Comparison of ENCODE assay signal across 14 cellular contexts in genomic region chr2:78757191-78757590, GRCh38.
A peak's percentile ranks its signal among the peaks of the same experiment; 100 is the strongest.
DNase-seq lines count a peak whose midpoint lies in the region; ATAC-seq and TF ChIP-seq lines count a peak whose summit lies in the region.
"Had no signal": no experiment of that assay in that cellular context is flagged by ENCODE, and none has a peak within 500 bp of the region (broad histone marks: within the 10 kb centered on the region; RNA-seq: fewer than 3 reads in every experiment).

No MANE protein-coding gene starts in this region.

- no peak overlapping the region for H3K9ac ChIP-seq in NT2/D1 (ENCODE audit: insufficient read length, low read depth)

- no peak overlapping the region for H3K4me3 Mint-ChIP-seq in neural crest cell
- no peak overlapping the region for H3K4me3 Mint-ChIP-seq in natural killer cell
- H3K4me3 Mint-ChIP-seq: B cell; CD4-positive, alpha-beta T cell; IgD-negative memory B cell had no signal

- intact Hi-C loops in natural killer cell (cut with micrococcal nuclease) = no loop called here

- H3K4me1 Mint-ChIP-seq in neural crest cell (no peaks in the 10 kb centered on the region), natural killer cell (no peaks in the 10 kb centered on the region)
- H3K4me1 Mint-ChIP-seq: B cell, IgD-negative memory B cell had no signal

- peak; percentile 70 for DNase-seq in NT2/D1 (ENCODE audit: low read depth, low spot score)
- peak; percentile 23 for DNase-seq in iPS DF 19.7 (ENCODE audit: low read depth, low spot score)
- DNase-seq in neural crest cell (ENCODE audit: low read depth, low spot score) = no peak
- no peak for DNase-seq in NCI-H128 (lab: John Stamatoyannopoulos, UW; ENCODE audit: unreplicated experiment)
- DNase-seq in central memory CD4-positive, alpha-beta T cell = no peak
- DNase-seq in natural killer cell = no peak
- DNase-seq: C1 segment of cervical spinal cord; Calu3; CD4-positive, alpha-beta T cell; DMS 273 treated with DMSO at 0.1 percent for 48 hours; H7 had no signal

- no peaks in the 10 kb centered on the region for H3K27me3 Mint-ChIP-seq in neural crest cell (ENCODE audit: low read depth)
- no peaks in the 10 kb centered on the region for H3K27me3 Mint-ChIP-seq in natural killer cell (ENCODE audit: low read depth in 2 of 2)
- H3K27me3 Mint-ChIP-seq: B cell; CD4-positive, alpha-beta T cell; IgD-negative memory B cell had no signal

- H3K36me3 ChIP-seq in NT2/D1 (ENCODE audit: insufficient read depth, insufficient read length, low read length) = no peaks in the 10 kb centered on the region

- peaks cover 21% of the 10 kb centered on the region for H3K9me3 Mint-ChIP-seq in neural crest cell
- peaks cover 30 to 36% of the 10 kb centered on the region in 2 donors for H3K9me3 Mint-ChIP-seq in natural killer cell

- peaks cover 5% of the 10 kb centered on the region for H3K36me3 Mint-ChIP-seq in neural crest cell (ENCODE audit: low read depth)
- H3K36me3 Mint-ChIP-seq in natural killer cell = peaks cover 39% of the 10 kb centered on the region

- H3K4me3 ChIP-seq in NT2/D1 (ENCODE audit: insufficient read length, low read depth) = no peak overlapping the region

- H3K4me1 ChIP-seq in NT2/D1 (ENCODE audit: insufficient read depth, insufficient read length) = no peaks in the 10 kb centered on the region

- H3K27ac Mint-ChIP-seq in neural crest cell (ENCODE audit: unreplicated experiment) (peak overlapping the region; percentile 85), natural killer cell (no peak overlapping the region)
- H3K27ac Mint-ChIP-seq: B cell; CD4-positive, alpha-beta T cell; IgD-negative memory B cell had no signal

- H3K9me3 ChIP-seq in NT2/D1 (ENCODE audit: insufficient read depth, low read length) = peaks cover 25% of the 10 kb centered on the region; the same call in 1 of the 2 replicates

- no peak for TF ChIP-seq CTCF in neural crest cell (conservative IDR thresholded peaks at IDR 0.05)
- no peak for TF ChIP-seq CTCF in natural killer cell (IDR thresholded peaks at IDR 0.05)

- ATAC-seq in natural killer cell (no peak), HG02763 (IDR thresholded peaks at IDR 0.05; ENCODE audit: unreplicated experiment) (no peak)

- H3K27me3 ChIP-seq in NT2/D1 (ENCODE audit: insufficient read depth, insufficient read length) = no peaks in the 10 kb centered on the region

Comparison
In these comparisons a context has a peak if more than half of its experiments do, and no peak if none do; other contexts are left out.
1. DNase-seq: peak in NT2/D1 (single experiment) and iPS DF 19.7 (single experiment); none in neural crest cell (single experiment), NCI-H128 (single experiment), central memory CD4-positive, alpha-beta T cell (single experiment) and natural killer cell (single experiment).